23 cellular contexts compared by ENCODE assay signal in the genomic region with DNA sequence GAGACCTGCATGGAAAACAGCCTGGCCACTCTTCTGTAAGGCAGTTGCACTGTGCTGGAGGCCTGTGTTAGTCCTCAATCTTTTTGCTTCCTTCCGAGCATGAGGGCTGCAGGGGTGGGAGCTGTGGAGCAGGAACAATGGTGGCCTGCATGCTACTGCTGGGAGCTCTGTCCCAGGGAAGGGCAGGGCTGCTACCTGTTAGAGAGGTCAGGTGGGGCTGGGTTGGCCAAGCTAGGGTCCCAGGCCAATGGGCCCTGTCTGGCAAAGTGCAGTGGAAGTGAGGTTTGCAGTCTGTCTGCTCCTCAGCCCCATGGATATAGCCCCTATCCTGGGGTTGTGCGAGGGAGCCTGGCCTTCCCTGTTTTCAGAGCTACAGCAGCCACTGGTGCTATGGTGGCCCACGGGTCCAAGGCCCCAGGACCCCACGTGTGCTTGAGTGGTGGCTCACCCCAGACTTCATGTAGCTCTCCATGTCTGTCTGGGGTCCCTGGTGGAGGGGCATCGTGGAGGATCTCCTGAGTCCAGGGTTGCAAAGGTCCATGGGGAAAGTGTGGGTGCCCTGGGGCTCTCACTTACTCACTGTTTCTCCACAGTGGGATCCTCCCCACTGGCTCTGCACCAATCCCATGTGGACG.
"Had no signal": no experiment of that assay in that cellular context is flagged by ENCODE, and none has a peak within 500 bp of the region (broad histone marks: within the 10 kb centered on the region; RNA-seq: fewer than 3 reads in every experiment).

No MANE protein-coding gene starts in this region.

- H3K4me1 ChIP-seq: heart right ventricle, left lung, right atrium auricular region, right lobe of liver, stomach, testis, thyroid gland, transverse colon, upper lobe of left lung had no signal

- DNase-seq: heart right ventricle; left colon; midbrain; naive thymus-derived CD4-positive, alpha-beta T cell; nucleus accumbens; right lobe of liver; stimulated activated CD4-positive, alpha-beta T cell treated with anti-CD3 and anti-CD28 coated beads, Interleukin-12 subunit alpha, Interleukin-12 subunit beta, amount 100 ng/mL, for 4 hours; stimulated activated CD4-positive, alpha-beta T cell treated with anti-CD3 and anti-CD28 coated beads, Interleukin-4, amount 100 ng/mL, for 24 hours; stimulated activated naive CD4-positive, alpha-beta T cell treated with Interleukin-2 at 50 U/mL for 16 hours; stomach; testis; thyroid gland; transverse colon had no signal

- H3K9me3 ChIP-seq: mucosa of descending colon, right atrium auricular region, right lobe of liver, testis, thyroid gland, transverse colon had no signal

- H3K27ac ChIP-seq: heart right ventricle, hepatocyte, left lung, right atrium auricular region, right lobe of liver, stomach, testis, thyroid gland, transverse colon, upper lobe of left lung had no signal

- H3K27me3 ChIP-seq: heart right ventricle, hepatocyte, left lung, right atrium auricular region, right lobe of liver, stomach, testis, thyroid gland, transverse colon, upper lobe of left lung had no signal

- H3K4me2 ChIP-seq: hepatocyte, smooth muscle cell had no signal

- H2AFZ ChIP-seq: hepatocyte had no signal

- H3K4me3 Mint-ChIP-seq: naive thymus-derived CD4-positive, alpha-beta T cell; natural killer cell treated with Interleukin-12 subunit alpha and Interleukin-12 subunit beta and Interleukin-15 and Interleukin-18, amount 100 ng/mL, for 72 hours; stimulated activated memory B cell treated with anti-CD40 and anti-IgM and Interleukin-4, amounts not matched to agents 10 μg/mL and 1 μg/mL and 100 μg/mL, for 72 hours had no signal

- H3K4me1 Mint-ChIP-seq: naive thymus-derived CD4-positive, alpha-beta T cell; stimulated activated memory B cell treated with anti-CD40 and anti-IgM and Interleukin-4, amounts not matched to agents 10 μg/mL and 1 μg/mL and 100 μg/mL, for 72 hours had no signal

- H3K36me3 ChIP-seq: heart right ventricle, left lung, right atrium auricular region, right lobe of liver, stomach, thyroid gland, transverse colon, upper lobe of left lung had no signal

- H3K36me3 Mint-ChIP-seq: natural killer cell treated with Interleukin-12 subunit alpha and Interleukin-12 subunit beta and Interleukin-15 and Interleukin-18, amount 100 ng/mL, for 72 hours; stimulated activated memory B cell treated with anti-CD40 and anti-IgM and Interleukin-4, amounts not matched to agents 10 μg/mL and 1 μg/mL and 100 μg/mL, for 72 hours had no signal

- H3K27me3 Mint-ChIP-seq: naive thymus-derived CD4-positive, alpha-beta T cell; natural killer cell treated with Interleukin-12 subunit alpha and Interleukin-12 subunit beta and Interleukin-15 and Interleukin-18, amount 100 ng/mL, for 72 hours; progenitor cell of endocrine pancreas; stimulated activated memory B cell treated with anti-CD40 and anti-IgM and Interleukin-4, amounts not matched to agents 10 μg/mL and 1 μg/mL and 100 μg/mL, for 72 hours had no signal

- H3K4me3 ChIP-seq: heart right ventricle, hepatocyte, left lung, lung, mucosa of descending colon, right atrium auricular region, right lobe of liver, smooth muscle cell, stomach, thyroid gland, transverse colon, upper lobe of left lung had no signal

- H3K27ac Mint-ChIP-seq: naive thymus-derived CD4-positive, alpha-beta T cell; natural killer cell treated with Interleukin-12 subunit alpha and Interleukin-12 subunit beta and Interleukin-15 and Interleukin-18, amount 100 ng/mL, for 72 hours; progenitor cell of endocrine pancreas; stimulated activated memory B cell treated with anti-CD40 and anti-IgM and Interleukin-4, amounts not matched to agents 10 μg/mL and 1 μg/mL and 100 μg/mL, for 72 hours had no signal

- ATAC-seq: heart right ventricle; left colon; left lung; mucosa of descending colon; naive thymus-derived CD4-positive, alpha-beta T cell; stimulated activated memory B cell treated with anti-CD40 and anti-IgM and Interleukin-4, amounts not matched to agents 10 μg/mL and 1 μg/mL and 100 μg/mL, for 72 hours had no signal

- H3K79me2 ChIP-seq: hepatocyte had no signal
